8 cellular contexts compared by ENCODE assay signal in genomic region chr16:31074814-31075183, GRCh38. TPM values are rescaled to one million over a fixed set of nuclear protein-coding genes. Genes with fewer than 3 reads are reported as not detected.
DNase-seq lines count a peak whose midpoint lies in the region; ATAC-seq and TF ChIP-seq lines count a peak whose summit lies in the region.

No MANE protein-coding gene starts in this region.

- H3K27ac Mint-ChIP-seq in WTC11: peak overlapping the region; percentile 95

- H3K9me3 ChIP-seq in HAP-1 (no peaks in the 10 kb centered on the region), right cardiac atrium (ENCODE audit: control insufficient read depth, low read length) (no peaks in the 10 kb centered on the region)

- peak overlapping the region; percentile 90 for H3K4me3 Mint-ChIP-seq in WTC11

- no peak for TF ChIP-seq CTCF in WTC11 (IDR thresholded peaks at IDR 0.05)

- H3K4me3 ChIP-seq in HAP-1: peak overlapping the region; percentile 92
- H3K4me3 ChIP-seq in right cardiac atrium (ENCODE audit: low read length): peak overlapping the region; percentile 94
- H3K4me3 ChIP-seq in skin epidermis: peak overlapping the region; percentile 61 to 97 (median 88)

- no peaks in the 10 kb centered on the region for H3K9me3 Mint-ChIP-seq in WTC11

- DNase-seq in HAP-1 (ENCODE audit: low spot score in 2 of 2) (no peak), WTC11 (ENCODE audit: low spot score) (no peak), right cardiac atrium (no peak), NCI-H1105 treated with DMSO at 0.1 percent for 48 hours (lab: John Stamatoyannopoulos, UW) (no peak), NCI-H748 treated with DMSO at 0.1 percent for 48 hours (lab: John Stamatoyannopoulos, UW) (no peak)

- POLR2A ChIA-PET in WTC11 (lab: Charles Lee): interaction anchor here (0.7 to 1.7 kb wide), 8 partner anchors 9 to 105 kb away, joined by 3 to 13 read pairs (median 8); partner anchors contain the start of genes FUS, KAT8 and PRSS8

- no peaks in the 10 kb centered on the region for H3K27me3 ChIP-seq in HAP-1 (ENCODE audit: low read depth)
- no peaks in the 10 kb centered on the region for H3K27me3 ChIP-seq in right cardiac atrium (ENCODE audit: control insufficient read depth, insufficient read depth)

- CTCF ChIA-PET in WTC11 (lab: Charles Lee): interaction anchor here (1.0 to 2.4 kb wide), 8 partner anchors 20 to 386 kb away, joined by 4 to 22 read pairs (median 9); partner anchors contain the start of genes HSD3B7, VKORC1 and ZNF843

- H3K27ac ChIP-seq in right cardiac atrium (ENCODE audit: low read length): peak overlapping the region; percentile 92
- peak overlapping the region; percentile 76 to 98 (median 96) for H3K27ac ChIP-seq in skin epidermis

- H3K4me1 Mint-ChIP-seq in WTC11: peaks cover 19% of the 10 kb centered on the region

- H3K36me3 Mint-ChIP-seq in WTC11: peaks cover 24% of the 10 kb centered on the region

- H3K27me3 Mint-ChIP-seq in WTC11 (ENCODE audit: low read depth): no peaks in the 10 kb centered on the region

- in situ Hi-C loops in HAP-1 (cut with MboI; ENCODE audit: low sequenced_read_pairs): no loop called here

- ATAC-seq in WTC11: no peak
- ATAC-seq in right cardiac atrium: no peak
- ATAC-seq in HG03520 (IDR thresholded peaks at IDR 0.05; ENCODE audit: unreplicated experiment): no peak
- ATAC-seq in HG03095 (IDR thresholded peaks at IDR 0.05; ENCODE audit: unreplicated experiment): no peak

- WGBS in right cardiac atrium: 3% methylated on average over 7 of the region's 7 CpGs

- H3K4me1 ChIP-seq in HAP-1 (peaks cover 7% of the 10 kb centered on the region; the same call in 1 of the 2 replicates), right cardiac atrium (ENCODE audit: control insufficient read depth, insufficient read depth, low read length) (peaks cover 7% of the 10 kb centered on the region)

- H3K36me3 ChIP-seq in HAP-1 (replicated peaks): peaks cover 28% of the 10 kb centered on the region

- intact Hi-C loops in right cardiac atrium (cut with DNase I): loop anchor here in 1 of 4 donors (5.0 to 10.0 kb wide), 2 partner anchors 42 to 90 kb away; partner anchors contain the start of genes HSD3B7 and STX4

TF ChIP-seq in WTC11, 78 proteins besides CTCF, POLR2A, EP300 and RAD21:
- TF ChIP-seq, protein P1, sequence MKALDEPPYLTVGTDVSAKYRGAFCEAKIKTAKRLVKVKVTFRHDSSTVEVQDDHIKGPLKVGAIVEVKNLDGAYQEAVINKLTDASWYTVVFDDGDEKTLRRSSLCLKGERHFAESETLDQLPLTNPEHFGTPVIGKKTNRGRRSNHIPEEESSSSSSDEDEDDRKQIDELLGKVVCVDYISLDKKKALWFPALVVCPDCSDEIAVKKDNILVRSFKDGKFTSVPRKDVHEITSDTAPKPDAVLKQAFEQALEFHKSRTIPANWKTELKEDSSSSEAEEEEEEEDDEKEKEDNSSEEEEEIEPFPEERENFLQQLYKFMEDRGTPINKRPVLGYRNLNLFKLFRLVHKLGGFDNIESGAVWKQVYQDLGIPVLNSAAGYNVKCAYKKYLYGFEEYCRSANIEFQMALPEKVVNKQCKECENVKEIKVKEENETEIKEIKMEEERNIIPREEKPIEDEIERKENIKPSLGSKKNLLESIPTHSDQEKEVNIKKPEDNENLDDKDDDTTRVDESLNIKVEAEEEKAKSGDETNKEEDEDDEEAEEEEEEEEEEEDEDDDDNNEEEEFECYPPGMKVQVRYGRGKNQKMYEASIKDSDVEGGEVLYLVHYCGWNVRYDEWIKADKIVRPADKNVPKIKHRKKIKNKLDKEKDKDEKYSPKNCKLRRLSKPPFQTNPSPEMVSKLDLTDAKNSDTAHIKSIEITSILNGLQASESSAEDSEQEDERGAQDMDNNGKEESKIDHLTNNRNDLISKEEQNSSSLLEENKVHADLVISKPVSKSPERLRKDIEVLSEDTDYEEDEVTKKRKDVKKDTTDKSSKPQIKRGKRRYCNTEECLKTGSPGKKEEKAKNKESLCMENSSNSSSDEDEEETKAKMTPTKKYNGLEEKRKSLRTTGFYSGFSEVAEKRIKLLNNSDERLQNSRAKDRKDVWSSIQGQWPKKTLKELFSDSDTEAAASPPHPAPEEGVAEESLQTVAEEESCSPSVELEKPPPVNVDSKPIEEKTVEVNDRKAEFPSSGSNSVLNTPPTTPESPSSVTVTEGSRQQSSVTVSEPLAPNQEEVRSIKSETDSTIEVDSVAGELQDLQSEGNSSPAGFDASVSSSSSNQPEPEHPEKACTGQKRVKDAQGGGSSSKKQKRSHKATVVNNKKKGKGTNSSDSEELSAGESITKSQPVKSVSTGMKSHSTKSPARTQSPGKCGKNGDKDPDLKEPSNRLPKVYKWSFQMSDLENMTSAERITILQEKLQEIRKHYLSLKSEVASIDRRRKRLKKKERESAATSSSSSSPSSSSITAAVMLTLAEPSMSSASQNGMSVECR (CRISPR knock-in tag; IDR thresholded peaks at IDR 0.05; ENCODE audit: borderline replicate concordance): no peak
- no peak for TF ChIP-seq ZNF317 (CRISPR knock-in tag; IDR thresholded peaks at IDR 0.05; ENCODE audit: borderline replicate concordance, low read depth)
- TF ChIP-seq ATF1 (CRISPR knock-in tag; IDR thresholded peaks at IDR 0.05): no peak
- no peak for TF ChIP-seq SOX15 (CRISPR knock-in tag; IDR thresholded peaks at IDR 0.05)
- TF ChIP-seq ZNF263 (CRISPR knock-in tag; IDR thresholded peaks at IDR 0.05; ENCODE audit: low read depth): no peak
- no peak for TF ChIP-seq SMAD3 (CRISPR knock-in tag; IDR thresholded peaks at IDR 0.05; ENCODE audit: borderline replicate concordance)
- TF ChIP-seq ESRRA (CRISPR knock-in tag; IDR thresholded peaks at IDR 0.05; ENCODE audit: borderline replicate concordance): no peak
- TF ChIP-seq HMGXB4 (CRISPR knock-in tag; IDR thresholded peaks at IDR 0.05): 0 out of 2 replicates have a peak, but pooled peaks have one; percentile 0

RNA-seq across cellular contexts. Expression of gene ZNF646, which starts 0.6 kb away (rescaled TPM):
- total RNA-seq in WTC11 (2021) (26.7 to 29.3 TPM (median 29.1 TPM) in 3 replicates), right cardiac atrium (10 to 100 TPM in 1 of 4 donors, 1 to 10 TPM in 3; 7.8 to 10.3 (median 9.3) TPM)
- 6.4 TPM for polyA plus RNA-seq in right cardiac atrium

RNA-seq across cellular contexts. Expression of gene ZNF668, which starts 0.8 kb away (rescaled TPM):
- total RNA-seq in WTC11 (2021) (13.5 to 17.3 TPM (median 16.6 TPM) in 3 replicates), right cardiac atrium (1 to 10 TPM; 4.6 to 6.6 (median 4.9) TPM)
- 5.7 TPM for polyA plus RNA-seq in right cardiac atrium

RNA-seq across cellular contexts. Expression of gene PRSS53, which starts 13.9 kb away (rescaled TPM):
- 2.5 to 4.9 TPM (median 4.1 TPM) in 3 replicates for total RNA-seq in WTC11 (2021)
- total RNA-seq in right cardiac atrium: 1 to 10 TPM in 2 of 4 donors, under 1 TPM in 2; 0.36 to 1.5 (median 0.88) TPM
- 0.79 TPM for polyA plus RNA-seq in right cardiac atrium

RNA-seq across cellular contexts. Expression of gene VKORC1, which starts 19.8 kb away (rescaled TPM):
- total RNA-seq in WTC11 (2021): 85.7 to 114 TPM (median 110 TPM) in 3 replicates
- total RNA-seq in right cardiac atrium: 10 to 100 TPM; 40.8 to 56.0 (median 47.1) TPM
- polyA plus RNA-seq in right cardiac atrium: 68.0 TPM

RNA-seq across cellular contexts. Expression of gene BCKDK, which starts 33.4 kb away (rescaled TPM):
- total RNA-seq in WTC11 (2021) (58.3 to 71.3 TPM (median 69.3 TPM) in 3 replicates), right cardiac atrium (10 to 100 TPM; 43.8 to 50.8 (median 48.3) TPM)
- 42.2 TPM for polyA plus RNA-seq in right cardiac atrium
